Comparison of ENCODE assay signal across 18 cellular contexts in the genomic region with DNA sequence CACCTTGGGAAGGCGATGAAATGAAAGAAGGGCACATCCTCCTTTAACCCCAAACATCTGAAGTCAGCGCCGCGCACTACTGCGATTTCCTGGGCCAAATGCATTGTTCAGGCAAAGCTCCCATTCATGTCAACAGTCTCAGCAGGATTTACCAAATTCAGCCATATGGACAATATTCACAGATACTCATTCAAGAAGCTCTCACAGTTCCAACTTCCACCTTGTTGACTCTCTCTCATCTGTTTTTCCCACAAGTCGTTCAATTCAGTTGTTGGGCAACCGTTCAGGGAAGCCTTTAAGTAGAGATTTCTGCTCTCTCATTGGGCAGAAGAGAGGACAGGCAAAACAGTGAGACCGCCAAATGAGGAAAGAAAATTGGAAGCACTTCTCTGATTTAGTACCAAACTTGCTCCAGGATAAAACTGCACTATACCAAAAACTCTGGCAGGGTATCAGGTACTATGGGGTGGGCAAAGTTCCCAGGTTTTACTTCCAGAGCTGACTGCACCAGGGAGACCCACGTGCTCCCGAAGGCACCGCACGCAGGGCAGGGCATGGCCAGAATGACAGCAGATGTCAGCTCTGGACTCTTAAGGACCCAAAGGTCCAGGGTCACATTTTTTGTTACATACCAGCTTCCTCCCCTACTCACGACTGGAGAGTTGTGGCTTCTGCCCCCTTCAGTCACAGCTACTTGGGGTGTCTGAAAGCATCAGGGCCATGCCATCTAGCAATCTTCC.
DNase-seq lines count a peak whose midpoint lies in the region; ATAC-seq and TF ChIP-seq lines count a peak whose summit lies in the region.
"Had no signal": no experiment of that assay in that cellular context is flagged by ENCODE, and none has a peak within 500 bp of the region (broad histone marks: within the 10 kb centered on the region; RNA-seq: fewer than 3 reads in every experiment).

No MANE protein-coding gene starts in this region.

- 84 to 91% methylated on average over 13 of the region's 13 CpGs for WGBS in testis, 2 donors
- 89% methylated on average over 13 of the region's 13 CpGs for WGBS in right cardiac atrium

- H3K9me3 Mint-ChIP-seq in nephron progenitor cell (peaks cover 30% of the 10 kb centered on the region), immature natural killer cell (peaks cover 0 to 8% (median 0%) of the 10 kb centered on the region in 6 donors), glutamatergic neuron (ENCODE audit: unreplicated experiment) (no peaks in the 10 kb centered on the region)

- peaks cover 28% of the 10 kb centered on the region for H3K36me3 Mint-ChIP-seq in nephron progenitor cell (ENCODE audit: low read depth)
- H3K36me3 Mint-ChIP-seq in immature natural killer cell = peaks cover 7 to 20% (median 12%) of the 10 kb centered on the region in 3 donors
- no peaks in the 10 kb centered on the region for H3K36me3 Mint-ChIP-seq in glutamatergic neuron (ENCODE audit: unreplicated experiment)

- H2AFZ ChIP-seq in ACC112 (ENCODE audit: low read length, unreplicated experiment) = peak overlapping the region; percentile 30

- H3K27me3 ChIP-seq in ACC112 (ENCODE audit: insufficient read depth, low read length) = no peaks in the 10 kb centered on the region
- no peaks in the 10 kb centered on the region for H3K27me3 ChIP-seq in testis
- H3K27me3 ChIP-seq in right cardiac atrium (ENCODE audit: control insufficient read depth, insufficient read depth) = no peaks in the 10 kb centered on the region
- H3K27me3 ChIP-seq: uterus had no signal

- H3K4me1 Mint-ChIP-seq in nephron progenitor cell (peaks cover 19% of the 10 kb centered on the region), immature natural killer cell (no peaks in the 10 kb centered on the region), glutamatergic neuron (ENCODE audit: low read depth, unreplicated experiment) (no peaks in the 10 kb centered on the region)
- H3K4me1 Mint-ChIP-seq: activated naive CD4-positive, alpha-beta T cell treated with anti-CD3 and anti-CD28 coated beads, Interleukin-2, amount 10 ng/mL, durations not matched to agents 7 days and 5 days had no signal

- TF ChIP-seq CTCF in nephron progenitor cell (IDR thresholded peaks at IDR 0.05) (no peak), testis (IDR thresholded peaks at IDR 0.05) (no peak), glutamatergic neuron (IDR thresholded peaks at IDR 0.05; ENCODE audit: partially characterized antibody, unreplicated experiment) (no peak)

- H3K4me3 ChIP-seq in ACC112 (ENCODE audit: low read depth, low read length) = no peak overlapping the region; the same call in 1 of the 2 replicates
- no peak overlapping the region for H3K4me3 ChIP-seq in testis
- H3K4me3 ChIP-seq in right cardiac atrium (ENCODE audit: low read length) = no peak overlapping the region
- H3K4me3 ChIP-seq: K562, uterus had no signal

- no peak for TF ChIP-seq POLR2A in testis (IDR thresholded peaks at IDR 0.05)

- H3K27ac Mint-ChIP-seq in nephron progenitor cell = peak overlapping the region; percentile 27
- no peak overlapping the region for H3K27ac Mint-ChIP-seq in immature natural killer cell
- no peak overlapping the region for H3K27ac Mint-ChIP-seq in glutamatergic neuron (ENCODE audit: unreplicated experiment)
- H3K27ac Mint-ChIP-seq: activated naive CD4-positive, alpha-beta T cell treated with anti-CD3 and anti-CD28 coated beads, Interleukin-2, amount 10 ng/mL, durations not matched to agents 7 days and 5 days had no signal

- H3K79me2 ChIP-seq in ACC112 (ENCODE audit: control insufficient read depth, insufficient read depth, low read length, unreplicated experiment) = no peaks in the 10 kb centered on the region

- DNase-seq in NCI-H446 treated with DMSO at 0.1 percent for 48 hours (lab: John Stamatoyannopoulos, UW) = peak; percentile 72
- peak; percentile 72 for DNase-seq in cerebellum (ENCODE audit: low spot score)
- no peak for DNase-seq in nephron progenitor cell
- DNase-seq in immature natural killer cell = no peak
- no peak for DNase-seq in testis
- no peak for DNase-seq in right cardiac atrium
- DNase-seq in glutamatergic neuron = no peak
- DNase-seq: activated naive CD4-positive, alpha-beta T cell treated with anti-CD3 and anti-CD28 coated beads, Interleukin-2, amount 10 ng/mL, durations not matched to agents 7 days and 5 days; activated T-cell treated with anti-CD3 and anti-CD28 coated beads, Interleukin-2, amount 50 U/mL, for 4 hours; DMS 273 treated with DMSO at 0.1 percent for 48 hours; left ventricle myocardium superior; NCI-H187 treated with DMSO at 0.1 percent for 48 hours; NCI-H345; T-helper 9 cell had no signal

- H3K4me1 ChIP-seq in ACC112 (ENCODE audit: control insufficient read depth, insufficient read depth, low read length, unreplicated experiment) (peaks cover 13% of the 10 kb centered on the region), testis (no peaks in the 10 kb centered on the region), right cardiac atrium (ENCODE audit: control insufficient read depth, insufficient read depth, low read length) (no peaks in the 10 kb centered on the region)
- H3K4me1 ChIP-seq: uterus had no signal

- H3K36me3 ChIP-seq in ACC112 (ENCODE audit: insufficient read depth, low read length) (peaks cover 6% of the 10 kb centered on the region; the same call in 1 of the 2 replicates), testis (ENCODE audit: low read depth, missing control alignments) (no peaks in the 10 kb centered on the region)
- H3K36me3 ChIP-seq: uterus had no signal

- no peak overlapping the region for H3K4me3 Mint-ChIP-seq in nephron progenitor cell
- no peak overlapping the region for H3K4me3 Mint-ChIP-seq in immature natural killer cell
- H3K4me3 Mint-ChIP-seq in glutamatergic neuron (ENCODE audit: unreplicated experiment) = no peak overlapping the region
- H3K4me3 Mint-ChIP-seq: activated naive CD4-positive, alpha-beta T cell treated with anti-CD3 and anti-CD28 coated beads, Interleukin-2, amount 10 ng/mL, durations not matched to agents 7 days and 5 days; activated T-cell treated with anti-CD3 and anti-CD28 coated beads, Interleukin-2, amount 50 U/mL, for 4 hours had no signal

- peak overlapping the region; percentile 94 for H3K27ac ChIP-seq in ACC112 (ENCODE audit: low read depth, low read length)
- H3K27ac ChIP-seq in testis = no peak overlapping the region
- H3K27ac ChIP-seq in right cardiac atrium (ENCODE audit: low read length) = no peak overlapping the region
- H3K27ac ChIP-seq: uterus had no signal

- no peak for ATAC-seq in right cardiac atrium
- ATAC-seq: activated T-cell treated with anti-CD3 and anti-CD28 coated beads, Interleukin-2, amount 50 U/mL, for 4 hours; K562; left ventricle myocardium superior; Panc1 had no signal

- H3K9me3 ChIP-seq in testis (no peaks in the 10 kb centered on the region), right cardiac atrium (ENCODE audit: control insufficient read depth, low read length) (no peaks in the 10 kb centered on the region)
- H3K9me3 ChIP-seq: uterus had no signal

- peaks cover 4% of the 10 kb centered on the region for H3K27me3 Mint-ChIP-seq in nephron progenitor cell (ENCODE audit: low read depth, poor library complexity)
- H3K27me3 Mint-ChIP-seq in immature natural killer cell (ENCODE audit: low read depth in 3 of 3) = peaks cover 0 to 3% (median 3%) of the 10 kb centered on the region in 3 donors
- H3K27me3 Mint-ChIP-seq in glutamatergic neuron (ENCODE audit: unreplicated experiment) = no peaks in the 10 kb centered on the region
- H3K27me3 Mint-ChIP-seq: activated naive CD4-positive, alpha-beta T cell treated with anti-CD3 and anti-CD28 coated beads, Interleukin-2, amount 10 ng/mL, durations not matched to agents 7 days and 5 days had no signal

- intact Hi-C loops in testis (cut with DNase I; ENCODE audit: low total_unique reads) = no loop called here
- intact Hi-C loops in right cardiac atrium (cut with DNase I) = loop anchor here in 1 of 4 donors (10.0 kb wide), 1 partner anchor 181 kb away; no protein-coding TSS in a partner anchor

Comparison
In these comparisons a context has a peak if more than half of its experiments do, and no peak if none do; other contexts are left out.
1. DNase-seq: peak in NCI-H446 treated with DMSO at 0.1 percent for 48 hours (single experiment) and cerebellum (single experiment); none in nephron progenitor cell (single experiment), immature natural killer cell (0 of 3), testis (single experiment), right cardiac atrium (0 of 3) and glutamatergic neuron (single experiment).